ENCODE assay signal across 8 cellular contexts in genomic region chrX:129678176-129678880, GRCh38. TPM values are rescaled to one million over a fixed set of nuclear protein-coding genes. Genes with fewer than 3 reads are reported as not detected.
DNase-seq lines count a peak whose midpoint lies in the region; ATAC-seq and TF ChIP-seq lines count a peak whose summit lies in the region.

No MANE protein-coding gene starts in this region.

- CTCF ChIA-PET in BJ (lab: Yijun Ruan, JAX) = interaction anchor here (1.3 kb wide), 1 partner anchor 12 kb away, joined by 3 read pairs; no protein-coding TSS in a partner anchor

- POLR2A ChIA-PET in BJ (lab: Charles Lee) = no interaction called here

- H3K36me3 ChIP-seq in BJ (ENCODE audit: control insufficient read depth, insufficient read depth, low read length) (no peaks in the 10 kb centered on the region), liver (ENCODE audit: control insufficient read depth in 4 of 4, insufficient read depth in 3 of 4, low read depth in 1 of 4, low read length in 3 of 4) (no peaks in the 10 kb centered on the region)

- no peak for TF ChIP-seq RAD21 in liver (IDR thresholded peaks at IDR 0.05)

- H3K27ac ChIP-seq in liver (ENCODE audit: low read depth in 1 of 2, low read length in 2 of 2) = no peak overlapping the region

- no peak overlapping the region for H3K9ac ChIP-seq in liver (ENCODE audit: low read depth in 1 of 2, low read length in 2 of 2)

- peaks cover 0 to 5% (median 1%) of the 10 kb centered on the region in 4 donors for H3K4me1 ChIP-seq in liver (ENCODE audit: control insufficient read depth in 4 of 4, insufficient read depth in 4 of 4, low read length in 3 of 4)

- TF ChIP-seq CTCF in BJ (IDR thresholded peaks at IDR 0.05; ENCODE audit: insufficient read depth, low read depth, low read length) (peak; percentile 11; the same call in 1 of the 2 replicates), choroid plexus epithelial cell (conservative IDR thresholded peaks at IDR 0.05; ENCODE audit: low read depth, low read length) (no peak), liver (IDR thresholded peaks at IDR 0.05; ENCODE audit: low read depth, low read length, missing input control) (peak; percentile 20)

- peak overlapping the region; percentile 33 for H3K4me3 ChIP-seq in BJ (ENCODE audit: low read depth, low read length)
- H3K4me3 ChIP-seq in choroid plexus epithelial cell (ENCODE audit: low read depth, low read length) = peak overlapping the region; percentile 49
- peak overlapping the region in 2 of 3 donors; percentile 27 to 48 for H3K4me3 ChIP-seq in liver (ENCODE audit: low read depth in 1 of 3, low read length in 3 of 3)

- no peak for DNase-seq in BJ (ENCODE audit: low read depth)
- DNase-seq in NCI-H146 (lab: John Stamatoyannopoulos, UW) = peak; percentile 76
- DNase-seq in choroid plexus epithelial cell (ENCODE audit: low read depth) = no peak
- peak; percentile 47 for DNase-seq in stimulated activated naive CD8-positive, alpha-beta T cell treated with anti-CD3 and anti-CD28 coated beads, Interleukin-15, Interleukin-2, amounts not matched to agents 100 U/mL and 50 U/mL, for 24 hours
- DNase-seq in SIG-M5 (lab: John Stamatoyannopoulos, UW) = no peak

- H3K27me3 ChIP-seq in BJ (ENCODE audit: control insufficient read depth, insufficient read depth, low read length) (no peaks in the 10 kb centered on the region), liver (ENCODE audit: control insufficient read depth in 4 of 4, insufficient read depth in 4 of 4, low read length in 3 of 4) (no peaks in the 10 kb centered on the region)

- ATAC-seq in GM19463 (IDR thresholded peaks at IDR 0.05; ENCODE audit: unreplicated experiment) = peak; percentile 88
- peak; percentile 79 to 93 for ATAC-seq in activated CD4-positive, CD25-positive, alpha-beta regulatory T cell treated with anti-CD3 and anti-CD28 coated beads, Interleukin-2, amount 50 U/mL, for 24 hours
- ATAC-seq in stimulated activated naive CD8-positive, alpha-beta T cell treated with anti-CD3 and anti-CD28 coated beads, Interleukin-15, Interleukin-2, amounts not matched to agents 100 U/mL and 50 U/mL, for 24 hours = peak; percentile 95

- H3K9me3 ChIP-seq in liver (ENCODE audit: control insufficient read depth in 4 of 4, low read length in 3 of 4) = no peaks in the 10 kb centered on the region

- WGBS in liver = 12% methylated on average over 49 of the region's 49 CpGs

TF ChIP-seq in liver, 16 proteins besides CTCF, POLR2A, EP300 and RAD21:
- TF ChIP-seq YY1 (IDR thresholded peaks at IDR 0.05) (no peak), RXRA (IDR thresholded peaks at IDR 0.05) (no peak), NR2F2 (IDR thresholded peaks at IDR 0.05) (no peak), HNF4A (conservative IDR thresholded peaks at IDR 0.05) (no peak), ATF3 (IDR thresholded peaks at IDR 0.05) (no peak), REST (IDR thresholded peaks at IDR 0.05) (no peak), FOXA2 (IDR thresholded peaks at IDR 0.05) (no peak), MAX (IDR thresholded peaks at IDR 0.05) (no peak), JUND (IDR thresholded peaks at IDR 0.05) (no peak), GABPA (IDR thresholded peaks at IDR 0.05 in 1 of 2, conservative IDR thresholded peaks at IDR 0.05 in 1 of 2) (no peak)

RNA-seq across cellular contexts. Expression of gene APLN, which starts 23.6 kb away (rescaled TPM):
- 0.09 and 0.11 TPM in 2 replicates for polyA plus RNA-seq in BJ (2011; rRNA removed)
- 0.10 TPM in 1 of 2 replicates, not detected in the other for polyA minus RNA-seq in BJ (2011; rRNA and poly(A)+ RNA removed)
- total RNA-seq in liver = under 1 TPM in 1 of 2 donors, not detected in 1; 0.19 TPM
- under 1 TPM in 1 of 2 donors, not detected in 1; 0.33 TPM for polyA plus RNA-seq in liver

Comparison
In these comparisons a context has a peak if more than half of its experiments do, and no peak if none do; other contexts are left out.
1. DNase-seq: peak in NCI-H146 (single experiment) and stimulated activated naive CD8-positive, alpha-beta T cell treated with anti-CD3 and anti-CD28 coated beads, Interleukin-15, Interleukin-2, amounts not matched to agents 100 U/mL and 50 U/mL, for 24 hours (single experiment); none in BJ (single experiment), choroid plexus epithelial cell (single experiment) and SIG-M5 (single experiment).
2. Peak in every context shown above with its lines, with median percentiles within 50 percentile points of each other: H3K4me3 ChIP-seq and ATAC-seq.